In genomic region chr2:60976875-60977561, GRCh38 we compare ENCODE assay signal across 1 cellular context.
TF ChIP-seq lines count a peak whose summit lies in the region.

No MANE protein-coding gene starts in this region.

TF ChIP-seq in GM12878, 131 proteins besides CTCF, POLR2A, EP300 and RAD21 (continued from another document):
- TF ChIP-seq PAX5 (IDR thresholded peaks at IDR 0.05; ENCODE audit: borderline replicate concordance, low read depth, low read length), result 0 out of 2 replicates have a peak, but pooled peaks have one; percentile 12
- TF ChIP-seq FOXK2 (IDR thresholded peaks at IDR 0.05), result no peak
- TF ChIP-seq ZNF687 (IDR thresholded peaks at IDR 0.05), result no peak
- TF ChIP-seq RBBP5 (conservative IDR thresholded peaks at IDR 0.05), result no peak
- no peak for TF ChIP-seq SIX5 (IDR thresholded peaks at IDR 0.05; ENCODE audit: low read depth, low read length, severe bottlenecking)
- TF ChIP-seq BCL11A (IDR thresholded peaks at IDR 0.05; ENCODE audit: low read depth, low read length), result peak; percentile 44; the same call in 1 of the 2 replicates
- TF ChIP-seq NR2F1 (conservative IDR thresholded peaks at IDR 0.05), result peak; percentile 85
- TF ChIP-seq IRF4 (IDR thresholded peaks at IDR 0.05; ENCODE audit: low read depth, low read length), result peak; percentile 70; the same call in 1 of the 2 replicates
- TF ChIP-seq HDAC6 (IDR thresholded peaks at IDR 0.05; ENCODE audit: unreplicated experiment), result no peak
- TF ChIP-seq FOXM1 (IDR thresholded peaks at IDR 0.05; ENCODE audit: low read depth, low read length), result peak; percentile 59; the same call in 1 of the 2 replicates
- no peak for TF ChIP-seq SIN3A (IDR thresholded peaks at IDR 0.05; ENCODE audit: low read depth, low read length)
- no peak for TF ChIP-seq CREB1 (IDR thresholded peaks at IDR 0.05; ENCODE audit: low read depth)
- peak in 1 of 2 experiments; percentile 25; a peak in 2 of 4 replicates for TF ChIP-seq IKZF2 (IDR thresholded peaks at IDR 0.05)
- TF ChIP-seq NFIC (IDR thresholded peaks at IDR 0.05; ENCODE audit: low read depth, low read length), result peak; percentile 75
- peak; percentile 25 for TF ChIP-seq SP1 (IDR thresholded peaks at IDR 0.05; ENCODE audit: low read depth, low read length)
- no peak for TF ChIP-seq MLLT1 (IDR thresholded peaks at IDR 0.05)
- TF ChIP-seq PKNOX1 (IDR thresholded peaks at IDR 0.05), result peak; percentile 9; the same call in 1 of the 2 replicates
- TF ChIP-seq ASH2L (IDR thresholded peaks at IDR 0.05; ENCODE audit: borderline replicate concordance, low read depth), result no peak
- TF ChIP-seq NFXL1 (IDR thresholded peaks at IDR 0.05; ENCODE audit: borderline replicate concordance), result no peak
- TF ChIP-seq MTA2 (IDR thresholded peaks at IDR 0.05; ENCODE audit: low read depth), result peak; percentile 53
- no peak; the same call in 1 of the 2 replicates for TF ChIP-seq EED (IDR thresholded peaks at IDR 0.05; ENCODE audit: low read depth)
